ENCODE assay signal across 9 cellular contexts in the genomic region with DNA sequence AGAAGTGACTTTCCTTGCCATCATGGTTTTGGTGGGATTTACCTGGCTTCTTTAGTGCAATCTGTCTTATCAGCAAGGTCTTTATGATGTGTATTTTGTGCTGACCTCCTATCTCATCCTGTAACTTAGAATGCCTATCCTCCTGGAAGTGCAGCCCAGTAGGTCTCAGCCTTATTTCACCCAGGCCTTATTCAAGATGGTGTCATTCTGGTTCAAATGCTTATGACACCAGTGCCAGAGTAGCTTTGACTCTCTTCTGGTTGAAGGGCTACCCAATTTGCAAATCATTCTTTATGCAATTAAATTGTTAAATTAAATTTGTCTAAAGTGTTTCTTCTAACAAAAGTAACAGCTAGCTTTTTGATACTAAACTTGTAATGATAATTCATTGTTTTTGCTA. TPM values are rescaled to one million over a fixed set of nuclear protein-coding genes. Genes with fewer than 3 reads are reported as not detected.
"Had no signal": no experiment of that assay in that cellular context is flagged by ENCODE, and none has a peak within 500 bp of the region (broad histone marks: within the 10 kb centered on the region; RNA-seq: fewer than 3 reads in every experiment).

No MANE protein-coding gene starts in this region.

- H3K27ac ChIP-seq: HL-60, KMS-11 had no signal

- FAIRE-seq: HepG2 had no signal

- DNase-seq: IMR-90, KBM-7, KG1 had no signal

- ATAC-seq: HepG2 had no signal

- H3K9ac ChIP-seq: KMS-11 had no signal

- H3K4me2 ChIP-seq: KMS-11 had no signal

RNA-seq across cellular contexts. Expression of a gene that starts 58.8 kb away (rescaled TPM):
- total RNA-seq: HepG2, HT-29, HT1080, IMR-90 had no signal
- polyA plus RNA-seq: HepG2, IgD-negative memory B cell, IMR-90 had no signal
